ENCODE assay signal across 8 cellular contexts in genomic region chr12:11171145-11171952, GRCh38. TPM values are rescaled to one million over a fixed set of nuclear protein-coding genes. Genes with fewer than 3 reads are reported as not detected.
DNase-seq lines count a peak whose midpoint lies in the region; ATAC-seq and TF ChIP-seq lines count a peak whose summit lies in the region.

TSS of gene SMIM10L1 (plus strand) at chr12:11171194. CDS start at chr12:11171357, 163 bp downstream.

- intact Hi-C loops in Calu3 (cut with micrococcal nuclease; ENCODE audit: unreplicated experiment), result no loop called here

- peak within 1 kb of the TSS; percentile 97 for H3K4me3 Mint-ChIP-seq in Calu3 (ENCODE audit: low read depth, unreplicated experiment)

- H3K14ac ChIP-seq in mesenchymal stem cell (ENCODE audit: low read length in 2 of 2), result peak within 1 kb of the TSS in 1 of 2 experiments; percentile 100

- H4K91ac ChIP-seq in mesenchymal stem cell (ENCODE audit: low read length), result peak within 1 kb of the TSS; percentile 96

- H3K27ac ChIP-seq in HUES48 (ENCODE audit: low read depth, low read length) (peak within 1 kb of the TSS; percentile 97), mesenchymal stem cell (ENCODE audit: low read length, poor library complexity, severe bottlenecking) (peak within 1 kb of the TSS; percentile 95)

- H3K9me3 ChIP-seq in HUES48 (ENCODE audit: control insufficient read depth, insufficient read depth, low read length), result no peaks in the 10 kb centered on the region
- no peaks in the 10 kb centered on the region; the same call in 1 of the 2 replicates for H3K9me3 ChIP-seq in NT2/D1 (ENCODE audit: insufficient read depth, low read length)
- H3K9me3 ChIP-seq in endocrine pancreas (ENCODE audit: control insufficient read depth, low read length), result no peaks in the 10 kb centered on the region
- H3K9me3 ChIP-seq in mesenchymal stem cell (ENCODE audit: control insufficient read depth, low read length), result no peaks in the 10 kb centered on the region

- peak within 1 kb of the TSS; percentile 99 for H3K27ac Mint-ChIP-seq in Calu3 (ENCODE audit: unreplicated experiment)

- peak within 1 kb of the TSS; percentile 100 for H2AFZ ChIP-seq in mesenchymal stem cell (ENCODE audit: low read depth, low read length)

- H3K4me3 ChIP-seq in HUES48 (ENCODE audit: low read depth, low read length), result peak within 1 kb of the TSS; percentile 100
- H3K4me3 ChIP-seq in NT2/D1 (ENCODE audit: insufficient read length, low read depth), result peak within 1 kb of the TSS; percentile 88
- H3K4me3 ChIP-seq in endocrine pancreas (ENCODE audit: control insufficient read depth, insufficient read depth, low read length), result peak within 1 kb of the TSS; percentile 98
- peak within 1 kb of the TSS; percentile 88 to 95 for H3K4me3 ChIP-seq in mesenchymal stem cell (ENCODE audit: insufficient read depth in 1 of 2, low read depth in 1 of 2, low read length in 2 of 2)

- no peak within 1 kb of the TSS for H2AK5ac ChIP-seq in mesenchymal stem cell (ENCODE audit: low read length, severe bottlenecking)

- WGBS in mesenchymal stem cell, result 0% methylated on average over 70 of the region's 70 CpGs

- H3K4me1 Mint-ChIP-seq in Calu3 (ENCODE audit: low read depth, unreplicated experiment), result peaks cover 58% of the 10 kb centered on the region

- peaks cover 39% of the 10 kb centered on the region for H3K36me3 Mint-ChIP-seq in Calu3 (ENCODE audit: insufficient read depth, unreplicated experiment)

- H3K9ac ChIP-seq in HUES48 (ENCODE audit: low read depth, low read length) (peak within 1 kb of the TSS; percentile 99), NT2/D1 (ENCODE audit: insufficient read length, low read depth) (peak within 1 kb of the TSS; percentile 94), endocrine pancreas (ENCODE audit: control insufficient read depth, insufficient read depth, low read length) (peak within 1 kb of the TSS; percentile 99), mesenchymal stem cell (ENCODE audit: low read length) (peak within 1 kb of the TSS; percentile 99)

- H3K4ac ChIP-seq in mesenchymal stem cell (ENCODE audit: low read depth in 1 of 2, low read length in 2 of 2), result peak within 1 kb of the TSS; percentile 86 to 96

- H3K79me1 ChIP-seq in mesenchymal stem cell (replicated peaks; ENCODE audit: low read length, poor library complexity, severe bottlenecking), result peaks cover 8% of the 10 kb centered on the region

- ATAC-seq in GM21423 (IDR thresholded peaks at IDR 0.05; ENCODE audit: unreplicated experiment), result peak; percentile 96

- H3K4me2 ChIP-seq in mesenchymal stem cell (ENCODE audit: low read length, poor library complexity, severe bottlenecking), result peak within 1 kb of the TSS; percentile 67

- H3K36me3 ChIP-seq in HUES48 (ENCODE audit: control insufficient read depth, insufficient read depth, low read length) (peaks cover 13% of the 10 kb centered on the region), NT2/D1 (ENCODE audit: insufficient read depth, insufficient read length, low read length) (peaks cover 44% of the 10 kb centered on the region), endocrine pancreas (ENCODE audit: control insufficient read depth, insufficient read depth, low read length) (no peaks in the 10 kb centered on the region), mesenchymal stem cell (ENCODE audit: control insufficient read depth in 1 of 2, insufficient read depth in 2 of 2, low read depth in 1 of 2, low read length in 2 of 2) (peaks cover 0 to 20% of the 10 kb centered on the region in 2 experiments)

- TF ChIP-seq CTCF in Calu3 (IDR thresholded peaks at IDR 0.05; ENCODE audit: unreplicated experiment), result no peak

- H3K4me1 ChIP-seq in HUES48 (ENCODE audit: control insufficient read depth, insufficient read depth, low read length) (peaks cover 8% of the 10 kb centered on the region; the same call in 1 of the 2 replicates), NT2/D1 (ENCODE audit: insufficient read depth, insufficient read length) (no peaks in the 10 kb centered on the region), endocrine pancreas (ENCODE audit: control insufficient read depth, insufficient read depth, low read length) (peaks cover 18% of the 10 kb centered on the region), mesenchymal stem cell (ENCODE audit: control insufficient read depth, insufficient read depth, low read depth, low read length) (peaks cover 1% of the 10 kb centered on the region)

- peak within 1 kb of the TSS; percentile 20 for H2BK120ac ChIP-seq in mesenchymal stem cell (ENCODE audit: low read depth, low read length)

- H2BK12ac ChIP-seq in mesenchymal stem cell (ENCODE audit: low read length in 2 of 2), result peak within 1 kb of the TSS in 1 of 2 experiments; percentile 31

- peak within 1 kb of the TSS; percentile 79 for H2BK5ac ChIP-seq in mesenchymal stem cell (ENCODE audit: low read depth, low read length, poor library complexity, severe bottlenecking)

- H3K27me3 ChIP-seq in HUES48 (ENCODE audit: control insufficient read depth, insufficient read depth, low read length) (no peaks in the 10 kb centered on the region), NT2/D1 (ENCODE audit: insufficient read depth, insufficient read length) (no peaks in the 10 kb centered on the region), endocrine pancreas (ENCODE audit: control insufficient read depth, insufficient read depth, low read length) (no peaks in the 10 kb centered on the region), mesenchymal stem cell (ENCODE audit: control insufficient read depth in 1 of 2, insufficient read depth in 1 of 2, low read length in 2 of 2) (no peaks in the 10 kb centered on the region)

- no TSS peak for BruUV-seq in Calu3 (replicated peaks; lab: Mats Ljungman, UMichigan)

- CTCF ChIA-PET in Calu3 (lab: Charles Lee), result interaction anchor here (1.2 to 1.6 kb wide), 3 partner anchors 28 to 400 kb away, joined by 5 to 13 read pairs (median 5); no protein-coding TSS in a partner anchor

- DNase-seq in Calu3 (peak; percentile 92), NT2/D1 (ENCODE audit: low read depth, low spot score) (peak; percentile 100), mesenchymal stem cell (peak; percentile 97)
- DNase-seq in activated CD8-positive, alpha-beta memory T cell treated with anti-CD3 and anti-CD28 coated beads, Interleukin-2, amount 50 U/mL, for 1 hour (ENCODE audit: extremely low read depth), result peak; percentile 78
- DNase-seq in stimulated activated CD8-positive, alpha-beta memory T cell treated with anti-CD3 and anti-CD28 coated beads, Interleukin-12 subunit alpha, Interleukin-12 subunit beta, amount 100 ng/mL, for 24 hours (ENCODE audit: extremely low read depth), result peak; percentile 73

- H3K18ac ChIP-seq in mesenchymal stem cell (ENCODE audit: low read depth in 1 of 2, low read length in 2 of 2), result peak within 1 kb of the TSS; percentile 78 to 99

- H3K27me3 Mint-ChIP-seq in Calu3 (ENCODE audit: unreplicated experiment), result no peaks in the 10 kb centered on the region

- no peaks in the 10 kb centered on the region for H3K9me3 Mint-ChIP-seq in Calu3 (ENCODE audit: low read depth, unreplicated experiment)

- H3K23ac ChIP-seq in mesenchymal stem cell (ENCODE audit: low read length in 2 of 2), result peak within 1 kb of the TSS in 1 of 2 experiments; percentile 93

- H4K8ac ChIP-seq in mesenchymal stem cell (ENCODE audit: low read length), result peak within 1 kb of the TSS; percentile 96

- H2BK15ac ChIP-seq in mesenchymal stem cell (ENCODE audit: low read depth, poor library complexity, severe bottlenecking), result peak within 1 kb of the TSS; percentile 50

RNA-seq across cellular contexts. Expression of gene SMIM10L1, which starts in this region (rescaled TPM):
- total RNA-seq in Calu3 (2022), result 9.7 and 11.0 TPM in 2 replicates
- polyA plus RNA-seq in mesenchymal stem cell (2013, experiment 1 of 2), result 17.9 TPM
- polyA plus RNA-seq in mesenchymal stem cell (2013, experiment 2 of 2), result 17.6 TPM

Comparison
In these comparisons a context has a peak if more than half of its experiments do, and no peak if none do; other contexts are left out.
1. Peak in every context shown above with its lines: DNase-seq, ATAC-seq, H3K4me3 ChIP-seq and H3K27ac ChIP-seq.